ENCODE assay signal across 18 cellular contexts in the genomic region with DNA sequence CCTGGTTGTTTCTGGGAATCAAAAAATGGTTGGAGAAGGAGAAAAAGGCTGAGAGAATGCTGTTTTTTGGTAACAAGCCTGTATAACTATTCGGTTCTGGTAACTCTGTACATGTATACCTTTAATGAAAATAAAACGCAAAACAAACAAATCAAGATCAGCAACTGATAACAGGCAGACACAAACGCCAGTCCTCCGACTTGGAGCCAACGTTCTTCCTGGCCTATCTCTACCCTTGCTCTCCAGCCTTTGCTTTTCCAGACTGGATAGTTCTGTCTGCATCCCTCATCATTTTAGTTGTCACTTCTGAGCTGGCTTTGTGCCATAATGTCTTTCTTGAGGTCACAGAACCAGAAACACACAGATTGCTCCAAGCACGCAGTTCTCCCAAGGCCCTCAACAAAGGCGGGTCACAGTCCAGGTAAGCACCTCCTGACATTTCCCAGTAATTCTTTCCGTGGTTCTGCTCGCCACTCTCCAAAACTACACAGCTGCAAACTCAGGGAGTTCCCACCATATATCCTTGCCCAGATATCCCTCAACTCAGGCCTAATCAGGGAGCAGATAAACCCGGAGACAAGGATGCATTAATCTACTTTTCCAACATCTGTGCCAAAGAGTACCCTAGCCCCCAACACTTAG. TPM values are rescaled to one million over a fixed set of nuclear protein-coding genes. Genes with fewer than 3 reads are reported as not detected.
DNase-seq lines count a peak whose midpoint lies in the region; ATAC-seq and TF ChIP-seq lines count a peak whose summit lies in the region.
"Had no signal": no experiment of that assay in that cellular context is flagged by ENCODE, and none has a peak within 500 bp of the region (broad histone marks: within the 10 kb centered on the region; RNA-seq: fewer than 3 reads in every experiment).

No MANE protein-coding gene starts in this region.

- no peak overlapping the region for H3K4me2 ChIP-seq in parathyroid adenoma (ENCODE audit: low read length)

- H3K9me3 ChIP-seq in ascending aorta (no peaks in the 10 kb centered on the region), parathyroid adenoma (ENCODE audit: control insufficient read depth, low read length) (no peaks in the 10 kb centered on the region)

- no peak overlapping the region for H3K9ac ChIP-seq in parathyroid adenoma

- peak overlapping the region; percentile 44 for H3K27ac ChIP-seq in 22Rv1
- peak overlapping the region; percentile 94 to 97 for H3K27ac ChIP-seq in ascending aorta
- no peak overlapping the region for H3K27ac ChIP-seq in parathyroid adenoma
- H3K27ac ChIP-seq: HL-60 had no signal

- ATAC-seq in HG03045 (IDR thresholded peaks at IDR 0.05; ENCODE audit: unreplicated experiment) (no peak), HG02678 (IDR thresholded peaks at IDR 0.05; ENCODE audit: unreplicated experiment) (no peak)

- H3K27me3 ChIP-seq in ascending aorta: no peaks in the 10 kb centered on the region
- no peaks in the 10 kb centered on the region for H3K27me3 ChIP-seq in parathyroid adenoma (ENCODE audit: control insufficient read depth, insufficient read depth, low read length)

- no peak overlapping the region for H3K4me3 ChIP-seq in ascending aorta
- H3K4me3 ChIP-seq in parathyroid adenoma (ENCODE audit: low read depth, low read length): no peak overlapping the region

- H3K79me2 ChIP-seq in parathyroid adenoma: no peaks in the 10 kb centered on the region

- H3K36me3 ChIP-seq in ascending aorta (no peaks in the 10 kb centered on the region), parathyroid adenoma (ENCODE audit: control insufficient read depth, insufficient read depth, low read length) (no peaks in the 10 kb centered on the region)

- DNase-seq in HT-29 (ENCODE audit: low spot score) (peak; percentile 29), ascending aorta (ENCODE audit: low spot score in 2 of 2) (no peak), GM19238 (ENCODE audit: insufficient read length, low spot score) (no peak), HPDE6-E6E7 (ENCODE audit: extremely low spot score) (no peak)
- DNase-seq: CD4-positive, alpha-beta memory T cell; DMS79; MM.1S; NCI-H1105; NCI-H1694 treated with DMSO at 0.1 percent for 48 hours; NCI-H2171; NCI-H510A; OCI-M1 had no signal

- intact Hi-C loops in ascending aorta (cut with DNase I): loop anchor here (10.0 kb wide), 1 partner anchor 246 kb away; no protein-coding TSS in a partner anchor

- TF ChIP-seq CTCF in 22Rv1 (IDR thresholded peaks at IDR 0.05) (no peak), ascending aorta (IDR thresholded peaks at IDR 0.05) (no peak), parathyroid adenoma (IDR thresholded peaks at IDR 0.05) (no peak)

- H2AFZ ChIP-seq in parathyroid adenoma: peak overlapping the region; percentile 27

- H3K4me1 ChIP-seq in ascending aorta (peaks cover 3 to 26% of the 10 kb centered on the region in 2 donors), parathyroid adenoma (no peaks in the 10 kb centered on the region)

RNA-seq across cellular contexts. Expression of gene HIP1, which starts 20.2 kb away (rescaled TPM):
- 2.2 and 2.4 TPM in 2 replicates for total RNA-seq in HT-29 (2014; rRNA removed; shearing (Covaris generic))
- total RNA-seq in ascending aorta: 47.5 TPM

RNA-seq across cellular contexts. Expression of gene CCL26, which starts 53.5 kb away (rescaled TPM):
- total RNA-seq in HT-29 (2014; rRNA removed; shearing (Covaris generic)): not detected in 2 replicates
- total RNA-seq in ascending aorta: not detected
- total RNA-seq: CD4-positive, alpha-beta memory T cell; G401 had no signal

Comparison
In these comparisons a context has a peak if more than half of its experiments do, and no peak if none do; other contexts are left out.
1. RNA of gene HIP1, which starts 20.2 kb away (total RNA-seq): 47.5 TPM in ascending aorta (single experiment); 2.2 to 2.4 TPM in HT-29; every median in the first group is over 10 times any median in the second.